ENCODE assay signal across 9 cellular contexts in the genomic region with DNA sequence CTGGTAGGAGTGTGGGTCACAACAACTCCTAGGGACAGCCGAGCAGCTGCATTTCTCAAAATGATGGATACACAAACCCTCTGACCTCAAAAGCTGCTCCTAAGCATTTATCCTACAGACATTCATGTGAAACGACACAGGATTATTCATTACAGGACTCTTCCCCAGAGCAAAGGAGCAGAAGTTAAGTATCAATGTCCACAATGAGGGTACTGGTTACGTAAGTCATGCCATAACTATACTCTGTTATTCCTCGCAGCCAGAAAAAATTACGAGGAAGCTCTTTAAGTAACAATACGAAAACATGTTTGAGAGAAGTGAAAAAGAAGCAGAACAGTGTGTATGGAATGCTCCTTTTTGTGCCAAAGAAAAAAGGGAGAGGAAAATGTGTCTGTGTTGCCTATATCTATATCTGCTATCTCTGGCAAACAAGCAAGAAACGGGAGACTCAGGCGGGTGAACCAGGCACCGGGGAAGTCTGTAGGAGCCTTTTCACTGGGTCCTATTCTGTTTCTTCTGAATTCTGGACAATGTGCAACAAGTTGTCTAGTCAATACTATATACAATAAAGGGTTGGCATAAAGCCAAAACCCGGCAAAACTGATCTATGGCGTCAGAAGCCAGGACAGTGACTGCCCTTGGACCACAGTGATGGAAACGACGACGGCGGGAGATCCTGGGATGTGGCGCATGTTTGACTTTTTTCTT. TPM values are rescaled to one million over a fixed set of nuclear protein-coding genes. Genes with fewer than 3 reads are reported as not detected.
DNase-seq lines count a peak whose midpoint lies in the region; ATAC-seq, FAIRE-seq and TF ChIP-seq lines count a peak whose summit lies in the region.
"Had no signal": no experiment of that assay in that cellular context is flagged by ENCODE, and none has a peak within 500 bp of the region (broad histone marks: within the 10 kb centered on the region; RNA-seq: fewer than 3 reads in every experiment).

No MANE protein-coding gene starts in this region.

- in situ Hi-C loops in HepG2 (cut with HindIII; ENCODE audit: extremely low pct_ligation_motif_present, low pct_unique_long_range_greater_than_20kb), result no loop called here

- H3K27ac ChIP-seq in heart left ventricle, result peak overlapping the region in 11 of 12 donors; percentile 54 to 97 (median 92)
- peak overlapping the region; percentile 93 for H3K27ac ChIP-seq in HepG2 (ENCODE audit: extremely low read length, insufficient read depth, low read length)
- peak overlapping the region in 3 of 4 donors; percentile 62 to 91 (median 90) for H3K27ac ChIP-seq in upper lobe of left lung

- peak; percentile 84 for FAIRE-seq in HepG2 (lab: Jason Lieb, UNC)

- TF ChIP-seq POLR2A in heart left ventricle (IDR thresholded peaks at IDR 0.05) (no peak), HepG2 (IDR thresholded peaks at IDR 0.05; ENCODE audit: insufficient read depth in 1 of 2, low read depth in 2 of 2, low read length in 2 of 2) (peak in 1 of 2 experiments; percentile 25; a peak in 1 of 4 replicates), upper lobe of left lung (IDR thresholded peaks at IDR 0.05) (no peak)

- peak overlapping the region; percentile 63 for H3K9ac ChIP-seq in HepG2 (ENCODE audit: insufficient read depth, low read depth, low read length)

- H3K4me3 ChIP-seq in heart left ventricle (peak overlapping the region in 10 of 12 donors; percentile 58 to 94 (median 86)), HepG2 (replicated peaks in 1 of 3; ENCODE audit: insufficient read depth in 1 of 3, low read depth in 2 of 3, low read length in 3 of 3) (peak overlapping the region; percentile 56 to 78 (median 65)), upper lobe of left lung (peak overlapping the region in 3 of 4 donors; percentile 78 to 87 (median 80))

- H3K79me2 ChIP-seq in HepG2 (ENCODE audit: insufficient read depth, low read length), result peaks cover 20% of the 10 kb centered on the region

- no peaks in the 10 kb centered on the region for H3K27me3 ChIP-seq in heart left ventricle
- no peaks in the 10 kb centered on the region for H3K27me3 ChIP-seq in HepG2 (ENCODE audit: control insufficient read depth in 1 of 2, insufficient read depth in 2 of 2, low read length in 2 of 2)
- H3K27me3 ChIP-seq in upper lobe of left lung, result no peaks in the 10 kb centered on the region

- TF ChIP-seq RAD21 in HepG2 (CRISPR knock-in tag; IDR thresholded peaks at IDR 0.05), result no peak

- CTCF ChIA-PET in HepG2 (lab: Yijun Ruan, JAX; ENCODE audit: low intra/inter-chr PET ratio, low total read pairs), result no interaction called here

- ATAC-seq in heart left ventricle, result no peak
- no peak for ATAC-seq in Right ventricle myocardium inferior
- ATAC-seq in HepG2, result no peak
- no peak for ATAC-seq in upper lobe of left lung (ENCODE audit: low FRiP score in 2 of 2)

- H3K36me3 ChIP-seq in heart left ventricle (peaks cover 0 to 14% (median 5%) of the 10 kb centered on the region in 9 donors), HepG2 (replicated peaks in 1 of 2; ENCODE audit: control insufficient read depth in 1 of 2, insufficient read depth in 2 of 2, low read length in 2 of 2) (peaks cover 1 to 8% of the 10 kb centered on the region in 2 experiments; a peak in 4 of 5 replicates), upper lobe of left lung (peaks cover 0 to 14% (median 5%) of the 10 kb centered on the region in 4 donors)

- TSS peak; percentile 79 for BruUV-seq in HepG2 (replicated peaks; lab: Mats Ljungman, UMichigan)

- peaks cover 0 to 24% (median 9%) of the 10 kb centered on the region in 12 donors for H3K4me1 ChIP-seq in heart left ventricle
- H3K4me1 ChIP-seq in HepG2 (ENCODE audit: insufficient read depth, low read length), result peaks cover 46% of the 10 kb centered on the region
- peaks cover 22 to 27% (median 24%) of the 10 kb centered on the region in 4 donors for H3K4me1 ChIP-seq in upper lobe of left lung

- 30 to 42% (median 40%) methylated on average over 16 of the region's 16 CpGs for WGBS in heart left ventricle, 4 donors
- WGBS in HepG2 (ENCODE audit: low lambda C conversion rate), result under 1% methylated on average over 15 of the region's 16 CpGs
- WGBS in upper lobe of left lung, 2 donors, result 36% methylated on average over 15 to 16 of the region's 16 CpGs

- intact Hi-C loops in heart left ventricle (cut with DNase I), result loop anchor here in 4 of 10 donors (2.0 to 10.0 kb wide), 5 partner anchors 49 to 315 kb away; partner anchors contain the start of gene TNNT1 (in 1 of the 4)
- intact Hi-C loops in Right ventricle myocardium inferior (cut with DNase I), result loop anchor here (5.0 kb wide), 1 partner anchor 172 kb away; no protein-coding TSS in a partner anchor
- intact Hi-C loops in HepG2 (cut with micrococcal nuclease; ENCODE audit: unreplicated experiment), result no loop called here

- TF ChIP-seq CTCF in heart left ventricle (IDR thresholded peaks at IDR 0.05) (no peak), HepG2 (CRISPR knock-in tag; IDR thresholded peaks at IDR 0.05) (no peak), upper lobe of left lung (IDR thresholded peaks at IDR 0.05) (no peak)

- H3K9me3 ChIP-seq in heart left ventricle, result no peaks in the 10 kb centered on the region
- H3K9me3 ChIP-seq in HepG2 (ENCODE audit: low read length), result no peaks in the 10 kb centered on the region
- H3K9me3 ChIP-seq in upper lobe of left lung, result no peaks in the 10 kb centered on the region

- H2AFZ ChIP-seq in HepG2 (ENCODE audit: low read length), result no peak overlapping the region

- POLR2A ChIA-PET in HepG2 (lab: Yijun Ruan, JAX), result interaction anchor here (1.0 to 1.5 kb wide), 4 partner anchors 16 to 342 kb away, joined by 3 to 10 read pairs (median 4); partner anchors contain the start of genes PPP1R12C and ZNF628

- DNase-seq in heart left ventricle (no peak), Right ventricle myocardium inferior (ENCODE audit: missing footprints) (no peak), amniotic epithelial cell (ENCODE audit: low read depth) (peak; percentile 45), HepG2 (ENCODE audit: low spot score) (peak; percentile 62), upper lobe of left lung (no peak), T1000 (lab: John Stamatoyannopoulos, UW) (no peak), RKO (ENCODE audit: low spot score) (no peak), NCI-H2196 treated with DMSO at 0.1 percent for 48 hours (lab: John Stamatoyannopoulos, UW; ENCODE audit: unreplicated experiment) (no peak)

- H3K4me2 ChIP-seq in HepG2 (ENCODE audit: low read depth, low read length), result peak overlapping the region; percentile 86

- no peak; a peak in 1 of 4 replicates for TF ChIP-seq EP300 in HepG2 (IDR thresholded peaks at IDR 0.05; ENCODE audit: low read depth in 2 of 2, low read length in 2 of 2)
- TF ChIP-seq EP300 in HepG2 (CRISPR knock-in tag; IDR thresholded peaks at IDR 0.05; ENCODE audit: borderline replicate concordance), result no peak
- no peak for TF ChIP-seq EP300 in upper lobe of left lung (IDR thresholded peaks at IDR 0.05)

- H4K20me1 ChIP-seq in HepG2 (ENCODE audit: insufficient read depth, low read length), result no peaks in the 10 kb centered on the region; the same call in 1 of the 2 replicates

RNA-seq across cellular contexts. Expression of gene ISOC2, which starts 1.3 kb away (rescaled TPM):
- 100 to 1,000 TPM in 1 of 9 donors, 10 to 100 TPM in 8; 36.9 to 102 (median 48.8) TPM for total RNA-seq in heart left ventricle
- polyA plus RNA-seq in heart left ventricle, result 10 to 100 TPM; 86.8 to 94.9 TPM
- 55.2 TPM for total RNA-seq in Right ventricle myocardium inferior
- 105 and 106 TPM in 2 replicates for total RNA-seq in HepG2 (2016; rRNA removed; fragmentation: Illumina TruSeq; extraction: Trizol)
- 58.0 and 83.1 TPM in 2 replicates for total RNA-seq in HepG2 (2016; cell fraction: cytosol; rRNA removed; fragmentation: Illumina TruSeq; extraction: Trizol; ENCODE audit: low read depth)
- total RNA-seq in HepG2 (2016; cell fraction: insoluble cytoplasmic fraction; rRNA removed; fragmentation: Illumina TruSeq; extraction: Trizol), result 111 TPM in 2 replicates
- 74.7 and 115 TPM in 2 replicates for total RNA-seq in HepG2 (2016; cell fraction: membrane; rRNA removed; fragmentation: Illumina TruSeq; extraction: Trizol)
- 35.2 and 36.6 TPM in 2 replicates for total RNA-seq in HepG2 (2016; cell fraction: nucleus; rRNA removed; fragmentation: Illumina TruSeq; extraction: Trizol)
- 76.8 and 91.2 TPM in 2 replicates for polyA plus RNA-seq in HepG2 (2011; rRNA removed)
- polyA plus RNA-seq in HepG2 (2011; cell fraction: cytosol; rRNA removed), result 54.7 and 108 TPM in 2 replicates
- polyA plus RNA-seq in HepG2 (2011; cell fraction: nucleus; rRNA removed), result 86.0 and 95.9 TPM in 2 replicates
- polyA plus RNA-seq in HepG2 (2012), result 45.9 and 55.5 TPM in 2 replicates
- polyA plus RNA-seq in HepG2 (2016; cell fraction: cytosol; fragmentation: Illumina TruSeq; extraction: Trizol; ENCODE audit: low read depth), result 60.4 and 89.7 TPM in 2 replicates
- 101 and 114 TPM in 2 replicates for polyA plus RNA-seq in HepG2 (2016; cell fraction: insoluble cytoplasmic fraction; fragmentation: Illumina TruSeq; extraction: Trizol; ENCODE audit: low read depth)
- polyA plus RNA-seq in HepG2 (2016; cell fraction: membrane; fragmentation: Illumina TruSeq; extraction: Trizol; ENCODE audit: low read depth), result 71.9 and 93.3 TPM in 2 replicates
- polyA plus RNA-seq in HepG2 (2016; cell fraction: nucleus; fragmentation: Illumina TruSeq; extraction: Trizol; ENCODE audit: insufficient read depth, low read depth), result 63.4 and 69.6 TPM in 2 replicates
- 18.3 and 57.5 TPM in 2 replicates for polyA minus RNA-seq in HepG2 (2011; rRNA and poly(A)+ RNA removed; ENCODE audit: low replicate concordance)
- polyA minus RNA-seq in HepG2 (2011; cell fraction: cytosol; rRNA and poly(A)+ RNA removed), result 34.3 and 34.6 TPM in 2 replicates
- polyA minus RNA-seq in HepG2 (2011; cell fraction: nucleus; rRNA and poly(A)+ RNA removed), result 21.0 and 25.6 TPM in 2 replicates
- total RNA-seq in upper lobe of left lung, result 10 to 100 TPM in 5 of 6 donors, 1 to 10 TPM in 1; 4.2 to 44.8 (median 36.7) TPM

RNA-seq across cellular contexts. Expression of gene C19orf85, which starts 4.4 kb away (rescaled TPM):
- not detected for total RNA-seq in heart left ventricle
- not detected for polyA plus RNA-seq in heart left ventricle
- not detected for total RNA-seq in Right ventricle myocardium inferior
- total RNA-seq in HepG2 (2016; rRNA removed; fragmentation: Illumina TruSeq; extraction: Trizol), result not detected in 2 replicates
- total RNA-seq in HepG2 (2016; cell fraction: cytosol; rRNA removed; fragmentation: Illumina TruSeq; extraction: Trizol; ENCODE audit: low read depth), result not detected in 2 replicates
- total RNA-seq in HepG2 (2016; cell fraction: insoluble cytoplasmic fraction; rRNA removed; fragmentation: Illumina TruSeq; extraction: Trizol), result not detected in 2 replicates
- total RNA-seq in HepG2 (2016; cell fraction: membrane; rRNA removed; fragmentation: Illumina TruSeq; extraction: Trizol), result not detected in 2 replicates
- not detected in 2 replicates for total RNA-seq in HepG2 (2016; cell fraction: nucleus; rRNA removed; fragmentation: Illumina TruSeq; extraction: Trizol)
- polyA plus RNA-seq in HepG2 (2011; rRNA removed), result not detected in 2 replicates
- polyA plus RNA-seq in HepG2 (2011; cell fraction: cytosol; rRNA removed), result not detected in 2 replicates
- polyA plus RNA-seq in HepG2 (2011; cell fraction: nucleus; rRNA removed), result not detected in 2 replicates
- not detected in 2 replicates for polyA plus RNA-seq in HepG2 (2012)
- polyA plus RNA-seq in HepG2 (2016; cell fraction: cytosol; fragmentation: Illumina TruSeq; extraction: Trizol; ENCODE audit: low read depth), result not detected in 2 replicates
- not detected in 2 replicates for polyA plus RNA-seq in HepG2 (2016; cell fraction: insoluble cytoplasmic fraction; fragmentation: Illumina TruSeq; extraction: Trizol; ENCODE audit: low read depth)
- polyA plus RNA-seq in HepG2 (2016; cell fraction: membrane; fragmentation: Illumina TruSeq; extraction: Trizol; ENCODE audit: low read depth), result not detected in 2 replicates
- polyA plus RNA-seq in HepG2 (2016; cell fraction: nucleus; fragmentation: Illumina TruSeq; extraction: Trizol; ENCODE audit: insufficient read depth, low read depth), result not detected in 2 replicates
- polyA minus RNA-seq in HepG2 (2011; rRNA and poly(A)+ RNA removed; ENCODE audit: low replicate concordance), result not detected in 2 replicates
- polyA minus RNA-seq in HepG2 (2011; cell fraction: cytosol; rRNA and poly(A)+ RNA removed), result not detected in 2 replicates
- not detected in 2 replicates for polyA minus RNA-seq in HepG2 (2011; cell fraction: nucleus; rRNA and poly(A)+ RNA removed)
- total RNA-seq in upper lobe of left lung, result not detected
- polyA plus RNA-seq: thymus had no signal

RNA-seq across cellular contexts. Expression of gene ZNF628, which starts 16.3 kb away (rescaled TPM):
- total RNA-seq in heart left ventricle, result 10 to 100 TPM in 1 of 9 donors, 1 to 10 TPM in 8; 2.3 to 10.3 (median 4.6) TPM
- polyA plus RNA-seq in heart left ventricle, result 1 to 10 TPM; 5.4 to 7.9 TPM
- 5.7 TPM for total RNA-seq in Right ventricle myocardium inferior
- 1.00 and 1.2 TPM in 2 replicates for total RNA-seq in HepG2 (2016; rRNA removed; fragmentation: Illumina TruSeq; extraction: Trizol)
- total RNA-seq in HepG2 (2016; cell fraction: cytosol; rRNA removed; fragmentation: Illumina TruSeq; extraction: Trizol; ENCODE audit: low read depth), result 0.53 and 0.91 TPM in 2 replicates
- total RNA-seq in HepG2 (2016; cell fraction: insoluble cytoplasmic fraction; rRNA removed; fragmentation: Illumina TruSeq; extraction: Trizol), result 0.98 and 1.1 TPM in 2 replicates
- 1.9 and 2.5 TPM in 2 replicates for total RNA-seq in HepG2 (2016; cell fraction: membrane; rRNA removed; fragmentation: Illumina TruSeq; extraction: Trizol)
- total RNA-seq in HepG2 (2016; cell fraction: nucleus; rRNA removed; fragmentation: Illumina TruSeq; extraction: Trizol), result 1.2 TPM in 2 replicates
- polyA plus RNA-seq in HepG2 (2011; rRNA removed), result 0.48 and 0.54 TPM in 2 replicates
- 0.19 and 0.56 TPM in 2 replicates for polyA plus RNA-seq in HepG2 (2011; cell fraction: cytosol; rRNA removed)
- polyA plus RNA-seq in HepG2 (2011; cell fraction: nucleus; rRNA removed), result 2.8 and 4.7 TPM in 2 replicates
- 1.7 and 1.9 TPM in 2 replicates for polyA plus RNA-seq in HepG2 (2012)
- 0.40 and 0.47 TPM in 2 replicates for polyA plus RNA-seq in HepG2 (2016; cell fraction: cytosol; fragmentation: Illumina TruSeq; extraction: Trizol; ENCODE audit: low read depth)
- polyA plus RNA-seq in HepG2 (2016; cell fraction: insoluble cytoplasmic fraction; fragmentation: Illumina TruSeq; extraction: Trizol; ENCODE audit: low read depth), result 1.4 and 2.1 TPM in 2 replicates
- polyA plus RNA-seq in HepG2 (2016; cell fraction: membrane; fragmentation: Illumina TruSeq; extraction: Trizol; ENCODE audit: low read depth), result 1.1 and 2.4 TPM in 2 replicates
- 2.5 and 2.7 TPM in 2 replicates for polyA plus RNA-seq in HepG2 (2016; cell fraction: nucleus; fragmentation: Illumina TruSeq; extraction: Trizol; ENCODE audit: insufficient read depth, low read depth)
- polyA minus RNA-seq in HepG2 (2011; rRNA and poly(A)+ RNA removed; ENCODE audit: low replicate concordance), result 0.75 and 2.3 TPM in 2 replicates
- 1.9 and 2.1 TPM in 2 replicates for polyA minus RNA-seq in HepG2 (2011; cell fraction: cytosol; rRNA and poly(A)+ RNA removed)
- polyA minus RNA-seq in HepG2 (2011; cell fraction: nucleus; rRNA and poly(A)+ RNA removed), result 0.62 and 1.8 TPM in 2 replicates
- 10 to 100 TPM in 5 of 6 donors, 1 to 10 TPM in 1; 9.9 to 32.1 (median 12.4) TPM for total RNA-seq in upper lobe of left lung

RNA-seq across cellular contexts. Expression of gene SHISA7, which starts 17.0 kb away (rescaled TPM):
- total RNA-seq in heart left ventricle (not detected), Right ventricle myocardium inferior (not detected), HepG2 (2016; rRNA removed; fragmentation: Illumina TruSeq; extraction: Trizol) (not detected in 2 replicates), upper lobe of left lung (not detected)
- polyA plus RNA-seq in heart left ventricle (not detected), HepG2 (2011; rRNA removed) (not detected in 2 replicates)
- total RNA-seq in HepG2 (2016; cell fraction: cytosol; rRNA removed; fragmentation: Illumina TruSeq; extraction: Trizol; ENCODE audit: low read depth), result not detected in 2 replicates
- total RNA-seq in HepG2 (2016; cell fraction: insoluble cytoplasmic fraction; rRNA removed; fragmentation: Illumina TruSeq; extraction: Trizol), result not detected in 2 replicates
- not detected in 2 replicates for total RNA-seq in HepG2 (2016; cell fraction: membrane; rRNA removed; fragmentation: Illumina TruSeq; extraction: Trizol)
- total RNA-seq in HepG2 (2016; cell fraction: nucleus; rRNA removed; fragmentation: Illumina TruSeq; extraction: Trizol), result not detected in 2 replicates
- polyA plus RNA-seq in HepG2 (2011; cell fraction: cytosol; rRNA removed), result not detected in 2 replicates
- not detected in 2 replicates for polyA plus RNA-seq in HepG2 (2011; cell fraction: nucleus; rRNA removed)
- not detected in 2 replicates for polyA plus RNA-seq in HepG2 (2012)
- polyA plus RNA-seq in HepG2 (2016; cell fraction: cytosol; fragmentation: Illumina TruSeq; extraction: Trizol; ENCODE audit: low read depth), result not detected in 2 replicates
- not detected in 2 replicates for polyA plus RNA-seq in HepG2 (2016; cell fraction: insoluble cytoplasmic fraction; fragmentation: Illumina TruSeq; extraction: Trizol; ENCODE audit: low read depth)
- not detected in 2 replicates for polyA plus RNA-seq in HepG2 (2016; cell fraction: membrane; fragmentation: Illumina TruSeq; extraction: Trizol; ENCODE audit: low read depth)
- not detected in 2 replicates for polyA plus RNA-seq in HepG2 (2016; cell fraction: nucleus; fragmentation: Illumina TruSeq; extraction: Trizol; ENCODE audit: insufficient read depth, low read depth)
- 0.05 TPM in 1 of 2 replicates, not detected in the other for polyA minus RNA-seq in HepG2 (2011; rRNA and poly(A)+ RNA removed; ENCODE audit: low replicate concordance)
- not detected in 2 replicates for polyA minus RNA-seq in HepG2 (2011; cell fraction: cytosol; rRNA and poly(A)+ RNA removed)
- not detected in 2 replicates for polyA minus RNA-seq in HepG2 (2011; cell fraction: nucleus; rRNA and poly(A)+ RNA removed)

RNA-seq across cellular contexts. Expression of gene NAT14, which starts 24.9 kb away (rescaled TPM):
- total RNA-seq in heart left ventricle (10 to 100 TPM in 1 of 9 donors, 1 to 10 TPM in 8; 2.9 to 10.4 (median 6.7) TPM), Right ventricle myocardium inferior (5.6 TPM), HepG2 (2016; rRNA removed; fragmentation: Illumina TruSeq; extraction: Trizol) (14.7 and 22.3 TPM in 2 replicates), upper lobe of left lung (10 to 100 TPM; 13.1 to 19.2 (median 16.3) TPM)
- polyA plus RNA-seq in heart left ventricle (1 to 10 TPM; 7.3 to 9.2 TPM), HepG2 (2011; rRNA removed) (20.7 and 24.7 TPM in 2 replicates)
- 15.7 and 17.4 TPM in 2 replicates for total RNA-seq in HepG2 (2016; cell fraction: cytosol; rRNA removed; fragmentation: Illumina TruSeq; extraction: Trizol; ENCODE audit: low read depth)
- total RNA-seq in HepG2 (2016; cell fraction: insoluble cytoplasmic fraction; rRNA removed; fragmentation: Illumina TruSeq; extraction: Trizol), result 14.8 and 26.5 TPM in 2 replicates
- total RNA-seq in HepG2 (2016; cell fraction: membrane; rRNA removed; fragmentation: Illumina TruSeq; extraction: Trizol), result 24.1 and 26.6 TPM in 2 replicates
- total RNA-seq in HepG2 (2016; cell fraction: nucleus; rRNA removed; fragmentation: Illumina TruSeq; extraction: Trizol), result 17.7 and 22.1 TPM in 2 replicates
- 17.5 and 24.6 TPM in 2 replicates for polyA plus RNA-seq in HepG2 (2011; cell fraction: cytosol; rRNA removed)
- 37.8 and 42.1 TPM in 2 replicates for polyA plus RNA-seq in HepG2 (2011; cell fraction: nucleus; rRNA removed)
- 19.0 and 25.8 TPM in 2 replicates for polyA plus RNA-seq in HepG2 (2012)
- polyA plus RNA-seq in HepG2 (2016; cell fraction: cytosol; fragmentation: Illumina TruSeq; extraction: Trizol; ENCODE audit: low read depth), result 18.4 and 22.8 TPM in 2 replicates
- polyA plus RNA-seq in HepG2 (2016; cell fraction: insoluble cytoplasmic fraction; fragmentation: Illumina TruSeq; extraction: Trizol; ENCODE audit: low read depth), result 16.4 and 17.1 TPM in 2 replicates
- 23.9 and 24.7 TPM in 2 replicates for polyA plus RNA-seq in HepG2 (2016; cell fraction: membrane; fragmentation: Illumina TruSeq; extraction: Trizol; ENCODE audit: low read depth)
- 40.3 and 41.0 TPM in 2 replicates for polyA plus RNA-seq in HepG2 (2016; cell fraction: nucleus; fragmentation: Illumina TruSeq; extraction: Trizol; ENCODE audit: insufficient read depth, low read depth)
- 4.3 and 11.1 TPM in 2 replicates for polyA minus RNA-seq in HepG2 (2011; rRNA and poly(A)+ RNA removed; ENCODE audit: low replicate concordance)
- polyA minus RNA-seq in HepG2 (2011; cell fraction: cytosol; rRNA and poly(A)+ RNA removed), result 4.5 and 6.5 TPM in 2 replicates
- polyA minus RNA-seq in HepG2 (2011; cell fraction: nucleus; rRNA and poly(A)+ RNA removed), result 3.2 and 5.3 TPM in 2 replicates

Comparison
In these comparisons a context has a peak if more than half of its experiments do, and no peak if none do; other contexts are left out.
1. DNase-seq: peak in amniotic epithelial cell (single experiment) and HepG2 (single experiment); none in heart left ventricle (0 of 5), Right ventricle myocardium inferior (single experiment), upper lobe of left lung (0 of 2), T1000 (single experiment), RKO (single experiment) and NCI-H2196 treated with DMSO at 0.1 percent for 48 hours (single experiment).
2. Peak in every context shown above with its lines, with median percentiles within 50 percentile points of each other: H3K27ac ChIP-seq and H3K4me3 ChIP-seq.